In genomic region chr4:110576696-110577095, GRCh38 we compare ENCODE assay signal across 4 cellular contexts. TPM values are rescaled to one million over a fixed set of nuclear protein-coding genes. Genes with fewer than 3 reads are reported as not detected.
"Had no signal": no experiment of that assay in that cellular context is flagged by ENCODE, and none has a peak within 500 bp of the region (broad histone marks: within the 10 kb centered on the region; RNA-seq: fewer than 3 reads in every experiment).

No MANE protein-coding gene starts in this region.

RNA-seq across cellular contexts. Expression of gene PITX2, which starts 46.2 kb away (rescaled TPM):
- polyA plus RNA-seq: naive thymus-derived CD4-positive, alpha-beta T cell; naive thymus-derived CD8-positive, alpha-beta T cell; neural cell; ovary had no signal
